26 cellular contexts compared by ENCODE assay signal in genomic region chr2:239081622-239082021, GRCh38.
"Had no signal": no experiment of that assay in that cellular context is flagged by ENCODE, and none has a peak within 500 bp of the region (broad histone marks: within the 10 kb centered on the region; RNA-seq: fewer than 3 reads in every experiment).

No MANE protein-coding gene starts in this region.

- H3K27ac ChIP-seq: epithelial cell of prostate, gastrocnemius medialis, heart right ventricle, lower lobe of right lung, neural progenitor cell, parathyroid adenoma, thoracic aorta, tibial nerve, upper lobe of left lung had no signal

- H3K4me1 ChIP-seq: gastrocnemius medialis, heart right ventricle, lower lobe of right lung, neural progenitor cell, parathyroid adenoma, upper lobe of left lung had no signal

- H3K9me3 Mint-ChIP-seq: effector memory CD8-positive, alpha-beta T cell; naive B cell; nephron; neural progenitor cell; stimulated activated memory B cell treated with anti-CD40 and anti-IgM and Interleukin-4, amounts not matched to agents 10 μg/mL and 1 μg/mL and 100 μg/mL, for 72 hours had no signal

- H3K36me3 ChIP-seq: neural progenitor cell had no signal

- ATAC-seq: effector memory CD8-positive, alpha-beta T cell; esophagus mucosa; gastrocnemius medialis; left colon; left ventricle myocardium superior; lower lobe of right lung; sciatic nerve; stimulated activated memory B cell treated with anti-CD40 and anti-IgM and Interleukin-4, amounts not matched to agents 10 μg/mL and 1 μg/mL and 100 μg/mL, for 72 hours; stimulated activated naive CD8-positive, alpha-beta T cell treated with anti-CD3 and anti-CD28 coated beads, Interleukin-15, Interleukin-2, amounts not matched to agents 100 U/mL and 50 U/mL, for 24 hours had no signal

- H3K4me3 ChIP-seq: gastrocnemius medialis, heart right ventricle, lower lobe of right lung, neural progenitor cell, thoracic aorta, tibial nerve, upper lobe of left lung had no signal

- H3K27me3 ChIP-seq: gastrocnemius medialis, heart right ventricle, neural progenitor cell, tibial nerve, upper lobe of left lung had no signal

- H3K4me2 ChIP-seq: neural progenitor cell had no signal

- DNase-seq: cortex of kidney; effector memory CD8-positive, alpha-beta T cell; foreskin fibroblast; gastrocnemius medialis; hippocampal formation; kidney glomerular epithelial cell; left colon; left ventricle myocardium superior; lower lobe of right lung; naive B cell; stimulated activated CD4-positive, alpha-beta T cell treated with anti-CD3 and anti-CD28 coated beads, Interleukin-4, amount 100 ng/mL, for 4 hours; stimulated activated naive CD8-positive, alpha-beta T cell treated with anti-CD3 and anti-CD28 coated beads, Interleukin-15, Interleukin-2, amounts not matched to agents 100 U/mL and 50 U/mL, for 24 hours had no signal

- H3K27me3 Mint-ChIP-seq: effector memory CD8-positive, alpha-beta T cell; naive B cell; progenitor cell of endocrine pancreas; stimulated activated memory B cell treated with anti-CD40 and anti-IgM and Interleukin-4, amounts not matched to agents 10 μg/mL and 1 μg/mL and 100 μg/mL, for 72 hours had no signal

- H2AFZ ChIP-seq: neural progenitor cell, parathyroid adenoma had no signal

- H3K27ac Mint-ChIP-seq: effector memory CD8-positive, alpha-beta T cell; nephron; neural progenitor cell; stimulated activated memory B cell treated with anti-CD40 and anti-IgM and Interleukin-4, amounts not matched to agents 10 μg/mL and 1 μg/mL and 100 μg/mL, for 72 hours had no signal

- H3K9me3 ChIP-seq: gastrocnemius medialis, heart right ventricle, lower lobe of right lung, thoracic aorta, tibial nerve, upper lobe of left lung had no signal

- FAIRE-seq: islet of Langerhans, urothelium cell line had no signal

- H3K4me1 Mint-ChIP-seq: neural progenitor cell; stimulated activated memory B cell treated with anti-CD40 and anti-IgM and Interleukin-4, amounts not matched to agents 10 μg/mL and 1 μg/mL and 100 μg/mL, for 72 hours had no signal

- H3K9ac ChIP-seq: neural progenitor cell, parathyroid adenoma had no signal

- H3K79me2 ChIP-seq: parathyroid adenoma had no signal

- H3K4me3 Mint-ChIP-seq: effector memory CD8-positive, alpha-beta T cell; nephron; neural progenitor cell; stimulated activated memory B cell treated with anti-CD40 and anti-IgM and Interleukin-4, amounts not matched to agents 10 μg/mL and 1 μg/mL and 100 μg/mL, for 72 hours had no signal
